In the genomic region with DNA sequence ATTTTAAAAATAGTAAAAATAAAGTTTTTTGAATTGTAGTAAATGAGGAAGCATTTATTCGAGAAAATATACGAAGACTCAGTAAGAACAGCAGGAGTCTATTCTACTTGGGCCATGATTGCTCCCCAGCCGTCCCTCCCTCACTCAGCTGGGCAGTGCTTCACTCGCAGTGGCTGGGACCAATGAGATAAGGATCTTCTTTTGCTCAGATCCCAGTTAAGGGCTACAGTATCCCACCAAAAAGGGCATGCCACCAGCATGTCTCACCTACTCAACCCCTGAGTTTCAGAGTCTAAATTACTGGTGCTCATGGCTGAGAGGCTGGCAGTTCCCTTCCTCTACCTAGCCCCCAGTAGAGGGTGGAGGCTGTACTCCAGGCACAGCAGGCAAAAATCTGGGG, we compare ENCODE assay signal across 20 cellular contexts.
"Had no signal": no experiment of that assay in that cellular context is flagged by ENCODE, and none has a peak within 500 bp of the region (broad histone marks: within the 10 kb centered on the region; RNA-seq: fewer than 3 reads in every experiment).

No MANE protein-coding gene starts in this region.

- H3K4me1 ChIP-seq: heart left ventricle, right atrium auricular region, sigmoid colon, stomach, transverse colon had no signal

- H3K4me3 ChIP-seq: dorsolateral prefrontal cortex, heart left ventricle, right atrium auricular region, sigmoid colon, skin epidermis, stomach, thoracic aorta, transverse colon had no signal

- DNase-seq: cortex of kidney; dorsolateral prefrontal cortex; effector CD8-positive, alpha-beta T cell; foreskin melanocyte; heart left ventricle; hippocampal formation; kidney glomerular epithelial cell; naive thymus-derived CD4-positive, alpha-beta T cell; nephron progenitor cell; posterior cingulate gyrus; sigmoid colon; stimulated activated CD4-positive, alpha-beta T cell treated with anti-CD3 and anti-CD28 coated beads, Interleukin-2, amount 100 ng/mL, for 24 hours; stimulated activated CD4-positive, alpha-beta T cell treated with anti-CD3 and anti-CD28 coated beads, Interleukin-4, amount 100 ng/mL, for 4 hours; stimulated activated naive CD4-positive, alpha-beta T cell; stomach; substantia nigra; transverse colon had no signal

- H3K27ac ChIP-seq: dorsolateral prefrontal cortex, heart left ventricle, right atrium auricular region, sigmoid colon, skin epidermis, stomach, thoracic aorta, transverse colon had no signal

- H3K27me3 ChIP-seq: right atrium auricular region, sigmoid colon, stomach, transverse colon had no signal

- H3K36me3 ChIP-seq: heart left ventricle, right atrium auricular region, sigmoid colon, stomach, thoracic aorta, transverse colon had no signal
